2 cellular contexts compared by ENCODE assay signal in the genomic region with DNA sequence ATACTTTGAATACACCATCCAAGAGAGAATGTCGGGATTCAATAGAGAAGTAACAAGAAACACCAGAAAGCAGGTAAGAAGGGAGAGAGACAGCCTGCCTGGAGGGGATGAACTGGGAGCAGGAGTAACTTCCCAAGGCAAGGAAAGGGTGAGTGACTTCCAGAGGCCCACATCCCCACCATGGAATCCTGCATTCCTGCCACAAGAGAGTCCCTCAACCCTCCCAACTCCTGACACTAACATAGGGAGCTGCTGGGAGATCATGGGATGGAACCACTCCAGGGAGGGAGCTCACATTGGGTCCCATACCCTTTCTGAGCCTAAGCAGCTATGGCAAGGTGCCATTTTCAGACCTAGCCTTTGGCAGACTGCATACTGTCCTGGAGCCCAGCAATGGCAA.
TF ChIP-seq lines count a peak whose summit lies in the region.

No MANE protein-coding gene starts in this region.

TF ChIP-seq in H1, 55 proteins besides CTCF, POLR2A, EP300 and RAD21:
- TF ChIP-seq TEAD4 (IDR thresholded peaks at IDR 0.05; ENCODE audit: low read depth, low read length) (peak; percentile 56; the same call in 1 of the 2 replicates), USF2 (IDR thresholded peaks at IDR 0.05; ENCODE audit: low read length) (no peak)

TF ChIP-seq in HepG2, 621 proteins besides CTCF, POLR2A, EP300 and RAD21:
- TF ChIP-seq, protein P1, sequence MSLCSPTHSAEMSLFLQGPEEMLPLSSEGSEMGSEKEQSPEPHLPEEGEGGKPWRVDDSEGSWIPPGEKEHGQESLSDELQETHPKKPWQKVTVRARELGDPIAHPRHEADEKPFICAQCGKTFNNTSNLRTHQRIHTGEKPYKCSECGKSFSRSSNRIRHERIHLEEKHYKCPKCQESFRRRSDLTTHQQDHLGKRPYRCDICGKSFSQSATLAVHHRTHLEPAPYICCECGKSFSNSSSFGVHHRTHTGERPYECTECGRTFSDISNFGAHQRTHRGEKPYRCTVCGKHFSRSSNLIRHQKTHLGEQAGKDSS (CRISPR knock-in tag; IDR thresholded peaks at IDR 0.05; ENCODE audit: borderline replicate concordance, low read depth): no peak
- TF ChIP-seq SMAD3 (CRISPR knock-in tag; IDR thresholded peaks at IDR 0.05): no peak
- TF ChIP-seq ARNT (IDR thresholded peaks at IDR 0.05): no peak
- no peak for TF ChIP-seq HNRNPL (IDR thresholded peaks at IDR 0.05; ENCODE audit: low read depth, low read length)
- TF ChIP-seq, protein P2, sequence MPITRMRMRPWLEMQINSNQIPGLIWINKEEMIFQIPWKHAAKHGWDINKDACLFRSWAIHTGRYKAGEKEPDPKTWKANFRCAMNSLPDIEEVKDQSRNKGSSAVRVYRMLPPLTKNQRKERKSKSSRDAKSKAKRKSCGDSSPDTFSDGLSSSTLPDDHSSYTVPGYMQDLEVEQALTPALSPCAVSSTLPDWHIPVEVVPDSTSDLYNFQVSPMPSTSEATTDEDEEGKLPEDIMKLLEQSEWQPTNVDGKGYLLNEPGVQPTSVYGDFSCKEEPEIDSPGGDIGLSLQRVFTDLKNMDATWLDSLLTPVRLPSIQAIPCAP (CRISPR knock-in tag; IDR thresholded peaks at IDR 0.05; ENCODE audit: low read depth): no peak
- TF ChIP-seq HOXA5 (CRISPR knock-in tag; IDR thresholded peaks at IDR 0.05): no peak
- TF ChIP-seq ZSCAN22 (CRISPR knock-in tag; IDR thresholded peaks at IDR 0.05): no peak
- TF ChIP-seq CBX1 (IDR thresholded peaks at IDR 0.05; ENCODE audit: low read depth): no peak
- no peak for TF ChIP-seq ZNF766 (CRISPR knock-in tag; IDR thresholded peaks at IDR 0.05; ENCODE audit: borderline replicate concordance)
- TF ChIP-seq CAMTA2 (CRISPR knock-in tag; IDR thresholded peaks at IDR 0.05; ENCODE audit: borderline replicate concordance): no peak
- TF ChIP-seq ZNF572 (CRISPR knock-in tag; IDR thresholded peaks at IDR 0.05): no peak
- no peak for TF ChIP-seq NPAS2 (CRISPR knock-in tag; IDR thresholded peaks at IDR 0.05; ENCODE audit: borderline replicate concordance)
